ENCODE assay signal across 12 cellular contexts in genomic region chr10:682931-683447, GRCh38. TPM values are rescaled to one million over a fixed set of nuclear protein-coding genes. Genes with fewer than 3 reads are reported as not detected.
DNase-seq lines count a peak whose midpoint lies in the region; FAIRE-seq and TF ChIP-seq lines count a peak whose summit lies in the region.
"Had no signal": no experiment of that assay in that cellular context is flagged by ENCODE, and none has a peak within 500 bp of the region (broad histone marks: within the 10 kb centered on the region; RNA-seq: fewer than 3 reads in every experiment).

No MANE protein-coding gene starts in this region.

- H3K4me3 Mint-ChIP-seq in HFFc6, result peak overlapping the region; percentile 90
- no peak overlapping the region for H3K4me3 Mint-ChIP-seq in CD4-positive, alpha-beta memory T cell

- H3K27me3 ChIP-seq in muscle layer of colon (ENCODE audit: control insufficient read depth in 1 of 2, insufficient read depth in 2 of 2, low read length in 2 of 2), result no peaks in the 10 kb centered on the region
- no peaks in the 10 kb centered on the region for H3K27me3 ChIP-seq in tibial artery
- H3K27me3 ChIP-seq in CD4-positive, alpha-beta memory T cell (ENCODE audit: insufficient read depth, low read length), result no peaks in the 10 kb centered on the region
- no peaks in the 10 kb centered on the region for H3K27me3 ChIP-seq in small intestine (ENCODE audit: control insufficient read depth in 2 of 2, insufficient read depth in 2 of 2, low read length in 2 of 2)

- peaks cover 3% of the 10 kb centered on the region; the same call in 1 of the 2 replicates for H3K27me3 Mint-ChIP-seq in HFFc6 (ENCODE audit: insufficient read depth)
- H3K27me3 Mint-ChIP-seq in CD4-positive, alpha-beta memory T cell, result peaks cover 15 to 17% of the 10 kb centered on the region in 2 donors

- peaks cover 16% of the 10 kb centered on the region for H3K36me3 Mint-ChIP-seq in HFFc6 (ENCODE audit: low read depth)
- H3K36me3 Mint-ChIP-seq in CD4-positive, alpha-beta memory T cell, result no peaks in the 10 kb centered on the region

- H3K9me3 ChIP-seq in muscle layer of colon (ENCODE audit: low read length), result no peaks in the 10 kb centered on the region
- no peaks in the 10 kb centered on the region for H3K9me3 ChIP-seq in tibial artery
- no peaks in the 10 kb centered on the region for H3K9me3 ChIP-seq in CD4-positive, alpha-beta memory T cell (ENCODE audit: control insufficient read depth in 1 of 2, low read length in 2 of 2)
- H3K9me3 ChIP-seq in small intestine (ENCODE audit: control insufficient read depth, low read depth), result no peaks in the 10 kb centered on the region

- peak overlapping the region; percentile 84 for H3K9ac ChIP-seq in muscle layer of colon (ENCODE audit: low read length)

- TF ChIP-seq CTCF in HFFc6 (IDR thresholded peaks at IDR 0.05) (no peak), tibial artery (IDR thresholded peaks at IDR 0.05) (no peak)

- CTCF ChIA-PET in CD4-positive, alpha-beta memory T cell (lab: Charles Lee; ENCODE audit: partially characterized antibody), result no interaction called here

- H3K4me1 ChIP-seq in muscle layer of colon (ENCODE audit: insufficient read depth, low read length) (peaks cover 52% of the 10 kb centered on the region), tibial artery (peaks cover 0 to 74% (median 34%) of the 10 kb centered on the region in 4 donors), small intestine (ENCODE audit: control insufficient read depth in 2 of 2, insufficient read depth in 1 of 2, low read depth in 1 of 2, low read length in 1 of 2) (no peaks in the 10 kb centered on the region)
- no peaks in the 10 kb centered on the region for H3K4me1 ChIP-seq in CD4-positive, alpha-beta memory T cell (ENCODE audit: insufficient read depth, low read length)

- H3K4me1 Mint-ChIP-seq in HFFc6 (ENCODE audit: low read depth), result peaks cover 68% of the 10 kb centered on the region
- H3K4me1 Mint-ChIP-seq in CD4-positive, alpha-beta memory T cell, result peaks cover 0 to 5% (median 3%) of the 10 kb centered on the region in 4 donors

- H3K27ac Mint-ChIP-seq in HFFc6, result peak overlapping the region; percentile 99
- no peak overlapping the region for H3K27ac Mint-ChIP-seq in CD4-positive, alpha-beta memory T cell

- intact Hi-C loops in tibial artery (cut with DNase I; ENCODE audit: low total_unique reads), result loop anchor here (10.0 kb wide), 1 partner anchor 88 kb away; no protein-coding TSS in a partner anchor
- intact Hi-C loops in CD4-positive, alpha-beta memory T cell (cut with micrococcal nuclease), result no loop called here

- H3K36me3 ChIP-seq in muscle layer of colon (ENCODE audit: insufficient read depth, low read length) (no peaks in the 10 kb centered on the region), tibial artery (no peaks in the 10 kb centered on the region), small intestine (ENCODE audit: control insufficient read depth in 2 of 2, insufficient read depth in 2 of 2, low read length in 2 of 2) (no peaks in the 10 kb centered on the region)
- no peaks in the 10 kb centered on the region for H3K36me3 ChIP-seq in CD4-positive, alpha-beta memory T cell (ENCODE audit: insufficient read depth, low read length)

- DNase-seq in HFFc6 (no peak), tibial artery (no peak), COLO829 (ENCODE audit: low spot score) (no peak), small intestine (no peak)
- no peak for DNase-seq in CD4-positive, alpha-beta memory T cell
- no peak for DNase-seq in activated effector memory CD4-positive, alpha-beta T cell treated with anti-CD3 and anti-CD28 coated beads, Interleukin-2, amount 50 U/mL, for 16 hours
- DNase-seq: activated CD4-positive, CD25-positive, alpha-beta regulatory T cell; DMS 273 treated with DMSO at 0.1 percent for 48 hours; stimulated activated naive CD4-positive, alpha-beta T cell had no signal

- POLR2A ChIA-PET in CD4-positive, alpha-beta memory T cell (lab: Charles Lee; ENCODE audit: partially characterized antibody), result no interaction called here

- H3K9me3 Mint-ChIP-seq in HFFc6, result no peaks in the 10 kb centered on the region
- no peaks in the 10 kb centered on the region for H3K9me3 Mint-ChIP-seq in CD4-positive, alpha-beta memory T cell

- no peak overlapping the region for H3K4me3 ChIP-seq in muscle layer of colon (ENCODE audit: low read depth in 1 of 2, low read length in 2 of 2)
- peak overlapping the region; percentile 38 to 45 for H3K4me3 ChIP-seq in tibial artery
- H3K4me3 ChIP-seq in CD4-positive, alpha-beta memory T cell (ENCODE audit: low read length in 2 of 2), result no peak overlapping the region
- no peak overlapping the region for H3K4me3 ChIP-seq in small intestine (ENCODE audit: low read depth in 1 of 2, low read length in 2 of 2)

- no peak for FAIRE-seq in small intestine (lab: Jason Lieb, UNC)
- FAIRE-seq: frontal cortex had no signal

- WGBS in small intestine, 3 donors, result 89 to 97% (median 91%) methylated on average over 14 of the region's 14 CpGs

- H3K27ac ChIP-seq in cingulate gyrus (ENCODE audit: low read depth, low read length) (peak overlapping the region; percentile 20), muscle layer of colon (ENCODE audit: low read depth, low read length) (peak overlapping the region; percentile 87), tibial artery (peak overlapping the region; percentile 71 to 86), small intestine (ENCODE audit: low read depth in 1 of 2, low read length in 1 of 2) (no peak overlapping the region)
- H3K27ac ChIP-seq in CD4-positive, alpha-beta memory T cell (ENCODE audit: low read depth, low read length), result no peak overlapping the region

RNA-seq across cellular contexts. Expression of gene DIP2C, which starts 6.5 kb away (rescaled TPM):
- total RNA-seq in HFFc6 (2021; fragmentation: NEBNext Ultra II Directional; extraction: Animal tissue kit (Norgen Biotek cat#: 25700)), result 10 to 100 TPM; 23.2 to 28.9 (median 26.3) TPM
- 1 to 10 TPM; 5.7 to 6.0 TPM for total RNA-seq in CD4-positive, alpha-beta memory T cell
- 1 to 10 TPM; 1.1 to 2.1 TPM for polyA plus RNA-seq in CD4-positive, alpha-beta memory T cell
- 1 to 10 TPM; 3.1 to 6.2 (median 3.2) TPM for polyA plus RNA-seq in small intestine

Comparison
In these comparisons a context has a peak if more than half of its experiments do, and no peak if none do; other contexts are left out.
1. H3K27ac ChIP-seq: peak in cingulate gyrus (single experiment), muscle layer of colon (single experiment) and tibial artery (2 of 2); none in CD4-positive, alpha-beta memory T cell (single experiment) and small intestine (0 of 2).
2. H3K4me3 ChIP-seq: peak in tibial artery (2 of 2); none in muscle layer of colon (0 of 2), CD4-positive, alpha-beta memory T cell (0 of 2) and small intestine (0 of 2).